In the genomic region with DNA sequence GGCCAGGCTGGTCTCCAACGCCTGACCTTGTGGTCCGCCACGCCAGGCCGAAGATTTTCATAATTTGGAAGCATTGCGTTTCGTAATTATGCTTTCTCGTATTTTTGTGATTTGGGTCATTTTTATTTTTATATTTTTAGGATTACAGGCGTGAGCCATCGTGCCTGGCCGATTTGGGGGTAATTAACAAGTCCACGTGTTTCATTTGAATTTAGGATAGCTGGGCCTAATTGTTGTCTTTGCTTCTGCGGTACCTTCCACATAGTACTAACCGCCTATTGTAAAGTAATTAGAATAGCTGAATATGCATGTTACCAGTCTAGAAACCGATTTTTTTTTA, we compare ENCODE assay signal across 8 cellular contexts. TPM values are rescaled to one million over a fixed set of nuclear protein-coding genes. Genes with fewer than 3 reads are reported as not detected.
A peak's percentile ranks its signal among the peaks of the same experiment; 100 is the strongest.
DNase-seq lines count a peak whose midpoint lies in the region; ATAC-seq and TF ChIP-seq lines count a peak whose summit lies in the region.

No MANE protein-coding gene starts in this region.

- H4K91ac ChIP-seq in IMR-90 (ENCODE audit: insufficient read depth, low read depth, low read length), result peak overlapping the region; percentile 81

- peak overlapping the region; percentile 80 to 93 for H4K8ac ChIP-seq in IMR-90 (ENCODE audit: low read depth in 2 of 2, low read length in 2 of 2)

- intact Hi-C loops in IMR-90 (cut with micrococcal nuclease), result loop anchor here (5.0 kb wide), 1 partner anchor 100 kb away; no protein-coding TSS in a partner anchor

- peaks cover 14% of the 10 kb centered on the region for H3K9me1 ChIP-seq in IMR-90 (ENCODE audit: insufficient read depth, low read length)

- ATAC-seq in IMR-90 (ENCODE audit: low read depth) (no peak), naive B cell (ENCODE audit: low read depth in 2 of 2) (no peak), GM21526 (IDR thresholded peaks at IDR 0.05; ENCODE audit: low FRiP score, unreplicated experiment) (no peak), HG03095 (IDR thresholded peaks at IDR 0.05; ENCODE audit: unreplicated experiment) (no peak)

- WGBS in IMR-90 (ENCODE audit: extremely low coverage in 2 of 2, insufficient read length in 1 of 2), 2 experiments, result 0% methylated on average over 2 of the region's 14 CpGs; no CpG with 5 or more reads in 1 of the 2 experiments

- TF ChIP-seq POLR2A in IMR-90 (IDR thresholded peaks at IDR 0.05; ENCODE audit: low read depth, low read length), result no peak

- POLR2A ChIA-PET in IMR-90 (lab: Charles Lee; ENCODE audit: unreplicated experiment), result interaction anchor here (0.6 to 0.7 kb wide), 4 partner anchors 39 to 733 kb away, joined by 3 to 10 read pairs (median 6); no protein-coding TSS in a partner anchor

- no peak overlapping the region for H2BK20ac ChIP-seq in IMR-90 (ENCODE audit: low read depth, low read length)

- no peaks in the 10 kb centered on the region for H3K27me3 Mint-ChIP-seq in naive B cell

- H2BK120ac ChIP-seq in IMR-90 (ENCODE audit: low read depth, low read length), result peak overlapping the region; percentile 12; the same call in 1 of the 2 replicates

- peak overlapping the region; percentile 98 for H3K14ac ChIP-seq in IMR-90 (replicated peaks; ENCODE audit: low read depth, low read length)

- peak overlapping the region; percentile 91 to 99 (median 98) for H3K27ac Mint-ChIP-seq in naive B cell

- H3K79me2 ChIP-seq in ACC112 (ENCODE audit: control insufficient read depth, insufficient read depth, low read length, unreplicated experiment), result peaks cover 51% of the 10 kb centered on the region

- H3K27ac ChIP-seq in ACC112 (ENCODE audit: low read depth, low read length), result peak overlapping the region; percentile 96
- peak overlapping the region; percentile 75 for H3K27ac ChIP-seq in IMR-90 (ENCODE audit: insufficient read depth, low read length)

- no peak for TF ChIP-seq CTCF in IMR-90 (conservative IDR thresholded peaks at IDR 0.05; ENCODE audit: low read depth, low read length)
- no peak for TF ChIP-seq CTCF in cardiac fibroblast (IDR thresholded peaks at IDR 0.05; ENCODE audit: low read depth, low read length)

- H3K9ac ChIP-seq in IMR-90 (ENCODE audit: low read depth, low read length), result peak overlapping the region; percentile 69

- peaks cover 35 to 65% (median 37%) of the 10 kb centered on the region in 3 donors for H3K4me1 Mint-ChIP-seq in naive B cell

- dilution Hi-C loops in IMR-90 (cut with HindIII; ENCODE audit: low sequenced_read_pairs, unreplicated experiment), result no loop called here

- no peak for TF ChIP-seq RAD21 in IMR-90 (IDR thresholded peaks at IDR 0.05; ENCODE audit: low read length)

- H3K4me3 Mint-ChIP-seq in naive B cell, result peak overlapping the region; percentile 92 to 100 (median 98)

- peak overlapping the region; percentile 80 for H3K4me3 ChIP-seq in ACC112 (ENCODE audit: low read depth, low read length)
- H3K4me3 ChIP-seq in IMR-90 (ENCODE audit: insufficient read depth, low read depth, low read length), result peak overlapping the region; percentile 88
- H3K4me3 ChIP-seq in cardiac fibroblast (replicated peaks in 1 of 2; ENCODE audit: low read depth in 2 of 2, low read length in 2 of 2), result peak overlapping the region; percentile 71 to 84

- H3K9me3 Mint-ChIP-seq in naive B cell, result no peaks in the 10 kb centered on the region

- peak overlapping the region; percentile 97 for H3K4me2 ChIP-seq in IMR-90 (ENCODE audit: low read depth, low read length)

- DNase-seq in IMR-90 (no peak), cardiac fibroblast (ENCODE audit: low read depth in 2 of 2) (no peak), naive B cell (no peak), NCI-H1436 (lab: John Stamatoyannopoulos, UW) (no peak), Ammon's horn (ENCODE audit: low spot score) (no peak)

- no peaks in the 10 kb centered on the region for H3K9me3 ChIP-seq in IMR-90 (ENCODE audit: control insufficient read depth, insufficient read depth, low read length)

- peaks cover 18 to 24% of the 10 kb centered on the region in 2 donors for H3K36me3 Mint-ChIP-seq in naive B cell

- peak overlapping the region; percentile 99 for H3K56ac ChIP-seq in IMR-90 (ENCODE audit: extremely low read depth, insufficient read depth, low read length)

- peaks cover 17 to 34% of the 10 kb centered on the region in 2 experiments for H3K79me1 ChIP-seq in IMR-90 (ENCODE audit: low read depth in 1 of 2, low read length in 2 of 2)

- H3K4me1 ChIP-seq in ACC112 (ENCODE audit: control insufficient read depth, insufficient read depth, low read length, unreplicated experiment), result peaks cover 32% of the 10 kb centered on the region
- H3K4me1 ChIP-seq in IMR-90 (ENCODE audit: control insufficient read depth, insufficient read depth, low read length), result peaks cover 13% of the 10 kb centered on the region

- H2AK9ac ChIP-seq in IMR-90 (replicated peaks; ENCODE audit: low read depth, low read length, poor library complexity), result peak overlapping the region; percentile 86

- peak overlapping the region; percentile 72; the same call in 1 of the 2 replicates for H2AK5ac ChIP-seq in IMR-90 (ENCODE audit: low read depth, low read length)

- H4K5ac ChIP-seq in IMR-90 (ENCODE audit: low read depth, low read length), result peak overlapping the region; percentile 75

- H2BK5ac ChIP-seq in IMR-90 (ENCODE audit: low read depth, low read length, poor library complexity, severe bottlenecking), result peak overlapping the region; percentile 79

- H4K20me1 ChIP-seq in IMR-90 (ENCODE audit: insufficient read depth, low read length), result peaks cover 56% of the 10 kb centered on the region

- peak overlapping the region; percentile 71 for H3K4ac ChIP-seq in IMR-90 (ENCODE audit: low read depth, low read length)

- peak overlapping the region; percentile 87; the same call in 1 of the 2 replicates for H3K18ac ChIP-seq in IMR-90 (ENCODE audit: low read depth, low read length)

- no TSS peak for BruUV-seq in IMR-90 (replicated peaks; lab: Mats Ljungman, UMichigan)

- CTCF ChIA-PET in IMR-90 (lab: Yijun Ruan, JAX), result no interaction called here

- H3K36me3 ChIP-seq in ACC112 (ENCODE audit: insufficient read depth, low read length) (peaks cover 49% of the 10 kb centered on the region), IMR-90 (ENCODE audit: control insufficient read depth, insufficient read depth, low read length) (peaks cover 43% of the 10 kb centered on the region)

- H2AFZ ChIP-seq in ACC112 (ENCODE audit: low read length, unreplicated experiment) (no peak overlapping the region), IMR-90 (replicated peaks; ENCODE audit: low read length, poor library complexity) (no peak overlapping the region)

- H2BK15ac ChIP-seq in IMR-90 (ENCODE audit: low read depth, low read length), result no peak overlapping the region

- H3K23ac ChIP-seq in IMR-90 (ENCODE audit: low read depth, low read length), result peak overlapping the region; percentile 95

- in situ Hi-C loops in IMR-90 (cut with MboI; ENCODE audit: low sequenced_read_pairs), result no loop called here

- no peaks in the 10 kb centered on the region for H3K27me3 ChIP-seq in ACC112 (ENCODE audit: insufficient read depth, low read length)
- H3K27me3 ChIP-seq in IMR-90 (ENCODE audit: control insufficient read depth, insufficient read depth, low read length), result no peaks in the 10 kb centered on the region

TF ChIP-seq in IMR-90, 13 proteins besides CTCF, POLR2A, EP300 and RAD21:
- TF ChIP-seq, protein P1, sequence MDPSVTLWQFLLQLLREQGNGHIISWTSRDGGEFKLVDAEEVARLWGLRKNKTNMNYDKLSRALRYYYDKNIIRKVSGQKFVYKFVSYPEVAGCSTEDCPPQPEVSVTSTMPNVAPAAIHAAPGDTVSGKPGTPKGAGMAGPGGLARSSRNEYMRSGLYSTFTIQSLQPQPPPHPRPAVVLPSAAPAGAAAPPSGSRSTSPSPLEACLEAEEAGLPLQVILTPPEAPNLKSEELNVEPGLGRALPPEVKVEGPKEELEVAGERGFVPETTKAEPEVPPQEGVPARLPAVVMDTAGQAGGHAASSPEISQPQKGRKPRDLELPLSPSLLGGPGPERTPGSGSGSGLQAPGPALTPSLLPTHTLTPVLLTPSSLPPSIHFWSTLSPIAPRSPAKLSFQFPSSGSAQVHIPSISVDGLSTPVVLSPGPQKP (IDR thresholded peaks at IDR 0.05; ENCODE audit: borderline replicate concordance, low read depth, low read length), result no peak
- TF ChIP-seq CHD1 (IDR thresholded peaks at IDR 0.05; ENCODE audit: low read depth, low read length), result no peak
- no peak for TF ChIP-seq CEBPB (IDR thresholded peaks at IDR 0.05; ENCODE audit: low read depth, low read length)
- TF ChIP-seq RCOR1 (IDR thresholded peaks at IDR 0.05; ENCODE audit: insufficient replicate concordance, low read length), result no peak
- TF ChIP-seq RFX5 (IDR thresholded peaks at IDR 0.05; ENCODE audit: low read depth, low read length), result no peak
- no peak for TF ChIP-seq NFE2L2 (IDR thresholded peaks at IDR 0.05; ENCODE audit: low read depth, low read length)
- TF ChIP-seq MAFK (IDR thresholded peaks at IDR 0.05; ENCODE audit: low read depth, low read length), result no peak
- no peak for TF ChIP-seq SMC3 (IDR thresholded peaks at IDR 0.05; ENCODE audit: low read depth, low read length)
- TF ChIP-seq MXI1 (IDR thresholded peaks at IDR 0.05; ENCODE audit: borderline replicate concordance, low read depth, low read length), result no peak
- TF ChIP-seq, protein P2, sequence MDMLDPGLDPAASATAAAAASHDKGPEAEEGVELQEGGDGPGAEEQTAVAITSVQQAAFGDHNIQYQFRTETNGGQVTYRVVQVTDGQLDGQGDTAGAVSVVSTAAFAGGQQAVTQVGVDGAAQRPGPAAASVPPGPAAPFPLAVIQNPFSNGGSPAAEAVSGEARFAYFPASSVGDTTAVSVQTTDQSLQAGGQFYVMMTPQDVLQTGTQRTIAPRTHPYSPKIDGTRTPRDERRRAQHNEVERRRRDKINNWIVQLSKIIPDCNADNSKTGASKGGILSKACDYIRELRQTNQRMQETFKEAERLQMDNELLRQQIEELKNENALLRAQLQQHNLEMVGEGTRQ (IDR thresholded peaks at IDR 0.05; ENCODE audit: low read depth, low read length), result no peak
- no peak for TF ChIP-seq BHLHE40 (IDR thresholded peaks at IDR 0.05; ENCODE audit: low read depth, low read length)
- no peak for TF ChIP-seq FOS (IDR thresholded peaks at IDR 0.05; ENCODE audit: low read depth, low read length)

RNA-seq across cellular contexts. Expression of a gene that starts 1.0 kb away (rescaled TPM):
- total RNA-seq in IMR-90 (2012; rRNA removed), result 33.9 and 43.9 TPM in 2 replicates
- polyA plus RNA-seq in IMR-90 (2012; rRNA removed) (28.7 and 33.2 TPM in 2 replicates), naive B cell (ENCODE audit: low read depth in 6 of 6) (10 to 100 TPM in 3 of 6 donors, 1 to 10 TPM in 3; 3.8 to 12.2 (median 9.5) TPM)
- polyA plus RNA-seq in IMR-90 (2012; cell fraction: cytosol; rRNA removed), result 23.3 and 34.3 TPM in 2 replicates
- 19.3 and 25.8 TPM in 2 replicates for polyA plus RNA-seq in IMR-90 (2012; cell fraction: nucleus; rRNA removed; ENCODE audit: low replicate concordance)

RNA-seq across cellular contexts. Expression of a gene that starts 46.0 kb away (rescaled TPM):
- 23.8 and 25.3 TPM in 2 replicates for total RNA-seq in IMR-90 (2012; rRNA removed)
- 23.3 and 24.1 TPM in 2 replicates for polyA plus RNA-seq in IMR-90 (2012; rRNA removed)
- 10.5 and 14.8 TPM in 2 replicates for polyA plus RNA-seq in IMR-90 (2012; cell fraction: cytosol; rRNA removed)
- 16.6 and 42.3 TPM in 2 replicates for polyA plus RNA-seq in IMR-90 (2012; cell fraction: nucleus; rRNA removed; ENCODE audit: low replicate concordance)
- polyA plus RNA-seq in naive B cell (ENCODE audit: low read depth in 6 of 6), result 10 to 100 TPM in 5 of 6 donors, 1 to 10 TPM in 1; 9.8 to 30.7 (median 25.9) TPM
